8 cellular contexts compared by ENCODE assay signal in genomic region chr7:12623885-12624498, GRCh38. TPM values are rescaled to one million over a fixed set of nuclear protein-coding genes. Genes with fewer than 3 reads are reported as not detected.
A peak's percentile ranks its signal among the peaks of the same experiment; 100 is the strongest.
DNase-seq lines count a peak whose midpoint lies in the region; ATAC-seq and TF ChIP-seq lines count a peak whose summit lies in the region.

No MANE protein-coding gene starts in this region.

- H3K9me3 Mint-ChIP-seq in Caco-2 (ENCODE audit: unreplicated experiment) (no peaks in the 10 kb centered on the region), chondrocyte (ENCODE audit: low read depth) (no peaks in the 10 kb centered on the region)
- no peaks in the 10 kb centered on the region for H3K9me3 Mint-ChIP-seq in CD8-positive, alpha-beta memory T cell
- H3K9me3 Mint-ChIP-seq in activated CD4-positive, alpha-beta T cell treated with anti-CD3 and anti-CD28 coated beads, Interleukin-2, amount 10 ng/mL, durations not matched to agents 24 days and 14 days = no peaks in the 10 kb centered on the region

- no peak overlapping the region for H3K4me3 Mint-ChIP-seq in Caco-2 (ENCODE audit: unreplicated experiment)
- H3K4me3 Mint-ChIP-seq in chondrocyte (ENCODE audit: unreplicated experiment) = no peak overlapping the region
- H3K4me3 Mint-ChIP-seq in CD8-positive, alpha-beta memory T cell = no peak overlapping the region
- no peak overlapping the region for H3K4me3 Mint-ChIP-seq in activated CD4-positive, alpha-beta T cell treated with anti-CD3 and anti-CD28 coated beads, Interleukin-2, amount 10 ng/mL, durations not matched to agents 24 days and 14 days

- H3K27me3 Mint-ChIP-seq in Caco-2 (ENCODE audit: insufficient read depth, unreplicated experiment) = peaks cover 2% of the 10 kb centered on the region
- no peaks in the 10 kb centered on the region for H3K27me3 Mint-ChIP-seq in chondrocyte (ENCODE audit: low read depth)
- H3K27me3 Mint-ChIP-seq in CD8-positive, alpha-beta memory T cell = peaks cover 2 to 8% of the 10 kb centered on the region in 2 donors
- peaks cover 17% of the 10 kb centered on the region for H3K27me3 Mint-ChIP-seq in activated CD4-positive, alpha-beta T cell treated with anti-CD3 and anti-CD28 coated beads, Interleukin-2, amount 10 ng/mL, durations not matched to agents 24 days and 14 days

- DNase-seq in Caco-2 = peak in 1 of 2 experiments; percentile 18
- DNase-seq in NCI-H2081 treated with DMSO at 0.1 percent for 48 hours (lab: John Stamatoyannopoulos, UW) = peak; percentile 49
- no peak for DNase-seq in chondrocyte (ENCODE audit: low spot score)
- no peak for DNase-seq in omental fat pad (ENCODE audit: low spot score)
- DNase-seq in CD8-positive, alpha-beta memory T cell = no peak
- DNase-seq in activated CD4-positive, alpha-beta T cell treated with anti-CD3 and anti-CD28 coated beads, Interleukin-2, amount 10 ng/mL, durations not matched to agents 24 days and 14 days = no peak

- no peaks in the 10 kb centered on the region for H3K9me3 ChIP-seq in Caco-2
- no peaks in the 10 kb centered on the region for H3K9me3 ChIP-seq in CD8-positive, alpha-beta memory T cell (ENCODE audit: low read length)

- no TSS peak for BruUV-seq in Caco-2 (replicated peaks; lab: Mats Ljungman, UMichigan)

- no peak overlapping the region for H3K4me3 ChIP-seq in Caco-2 (ENCODE audit: low read depth, low read length)
- no peak overlapping the region for H3K4me3 ChIP-seq in CD8-positive, alpha-beta memory T cell (ENCODE audit: low read length)

- ATAC-seq in GM21381 (IDR thresholded peaks at IDR 0.05; ENCODE audit: unreplicated experiment) (peak; percentile 53), omental fat pad (ENCODE audit: low FRiP score) (peak; percentile 54), GM19452 (IDR thresholded peaks at IDR 0.05; ENCODE audit: unreplicated experiment) (no peak)

- H3K27me3 ChIP-seq in Caco-2 (replicated peaks; ENCODE audit: control insufficient read depth, insufficient read depth, low read length) = no peaks in the 10 kb centered on the region
- no peaks in the 10 kb centered on the region for H3K27me3 ChIP-seq in CD8-positive, alpha-beta memory T cell (ENCODE audit: insufficient read depth, low read length, poor library complexity, severe bottlenecking)

- TF ChIP-seq CTCF in Caco-2 (IDR thresholded peaks at IDR 0.05; ENCODE audit: insufficient read depth in 1 of 2, low read depth in 1 of 2, low read length in 1 of 2, severe bottlenecking in 1 of 2, unreplicated experiment in 1 of 2) = peak; percentile 78
- TF ChIP-seq CTCF in chondrocyte (IDR thresholded peaks at IDR 0.05) = peak; percentile 94
- peak in 1 of 3 donors; percentile 72 for TF ChIP-seq CTCF in omental fat pad (IDR thresholded peaks at IDR 0.05)

- H3K4me1 ChIP-seq in Caco-2 = peaks cover 9% of the 10 kb centered on the region; the same call in 1 of the 2 replicates
- H3K4me1 ChIP-seq in CD8-positive, alpha-beta memory T cell (ENCODE audit: insufficient read depth, low read length) = no peaks in the 10 kb centered on the region

- CTCF ChIA-PET in Caco-2 (lab: Charles Lee) = interaction anchor here (0.7 to 1.2 kb wide), 3 partner anchors 94 to 101 kb away, joined by 3 to 15 read pairs (median 5); no protein-coding TSS in a partner anchor
- CTCF ChIA-PET in CD8-positive, alpha-beta memory T cell (lab: Charles Lee) = no interaction called here

- POLR2A ChIA-PET in Caco-2 (lab: Charles Lee) = no interaction called here
- POLR2A ChIA-PET in CD8-positive, alpha-beta memory T cell (lab: Charles Lee) = no interaction called here

- no peak overlapping the region for H3K27ac ChIP-seq in CD8-positive, alpha-beta memory T cell (ENCODE audit: low read depth, low read length)

- intact Hi-C loops in Caco-2 (cut with micrococcal nuclease; ENCODE audit: unreplicated experiment) = loop anchor here (1.0 to 5.0 kb wide), 3 partner anchors 52 to 166 kb away; partner anchors contain the start of gene SCIN
- intact Hi-C loops in activated CD4-positive, alpha-beta T cell treated with anti-CD3 and anti-CD28 coated beads, Interleukin-2, amount 10 ng/mL, durations not matched to agents 24 days and 14 days (cut with micrococcal nuclease) = loop anchor here (1.0 kb wide), 1 partner anchor 99 kb away; no protein-coding TSS in a partner anchor

- peaks cover 6% of the 10 kb centered on the region for H3K4me1 Mint-ChIP-seq in Caco-2 (ENCODE audit: low read depth, unreplicated experiment)
- H3K4me1 Mint-ChIP-seq in chondrocyte (ENCODE audit: low read depth) = no peaks in the 10 kb centered on the region
- no peaks in the 10 kb centered on the region for H3K4me1 Mint-ChIP-seq in CD8-positive, alpha-beta memory T cell
- H3K4me1 Mint-ChIP-seq in activated CD4-positive, alpha-beta T cell treated with anti-CD3 and anti-CD28 coated beads, Interleukin-2, amount 10 ng/mL, durations not matched to agents 24 days and 14 days = peaks cover 4% of the 10 kb centered on the region

- H3K36me3 Mint-ChIP-seq in Caco-2 (ENCODE audit: insufficient read depth, unreplicated experiment) (no peaks in the 10 kb centered on the region), chondrocyte (ENCODE audit: low read depth) (no peaks in the 10 kb centered on the region)
- H3K36me3 Mint-ChIP-seq in CD8-positive, alpha-beta memory T cell = no peaks in the 10 kb centered on the region
- no peaks in the 10 kb centered on the region for H3K36me3 Mint-ChIP-seq in activated CD4-positive, alpha-beta T cell treated with anti-CD3 and anti-CD28 coated beads, Interleukin-2, amount 10 ng/mL, durations not matched to agents 24 days and 14 days (ENCODE audit: low read depth)

- no peaks in the 10 kb centered on the region for H3K36me3 ChIP-seq in Caco-2 (ENCODE audit: control insufficient read depth, insufficient read depth, low read length)
- H3K36me3 ChIP-seq in CD8-positive, alpha-beta memory T cell (ENCODE audit: insufficient read depth, low read length) = no peaks in the 10 kb centered on the region

- H3K27ac Mint-ChIP-seq in Caco-2 (ENCODE audit: unreplicated experiment) (no peak overlapping the region), chondrocyte (ENCODE audit: unreplicated experiment) (no peak overlapping the region)
- H3K27ac Mint-ChIP-seq in CD8-positive, alpha-beta memory T cell = no peak overlapping the region
- H3K27ac Mint-ChIP-seq in activated CD4-positive, alpha-beta T cell treated with anti-CD3 and anti-CD28 coated beads, Interleukin-2, amount 10 ng/mL, durations not matched to agents 24 days and 14 days = no peak overlapping the region

RNA-seq across cellular contexts. Expression of gene SCIN, which starts 53.5 kb away (rescaled TPM):
- total RNA-seq in Caco-2 (2022) (0.39 and 0.84 TPM in 2 replicates), chondrocyte (0.65 to 2.6 TPM (median 0.82 TPM) in 3 replicates), omental fat pad (10 to 100 TPM in 2 of 4 donors, 1 to 10 TPM in 2; 1.4 to 15.7 (median 7.9) TPM)
- total RNA-seq in CD8-positive, alpha-beta memory T cell = under 1 TPM; 0.29 to 0.35 TPM
- not detected for polyA plus RNA-seq in CD8-positive, alpha-beta memory T cell
- total RNA-seq in activated CD4-positive, alpha-beta T cell treated with anti-CD3 and anti-CD28 coated beads, Interleukin-2, amount 10 ng/mL, durations not matched to agents 24 days and 14 days = not detected in 2 replicates
